In genomic region chr13:60111726-60112125, GRCh38 we compare ENCODE assay signal across 23 cellular contexts. TPM values are rescaled to one million over a fixed set of nuclear protein-coding genes. Genes with fewer than 3 reads are reported as not detected.
DNase-seq lines count a peak whose midpoint lies in the region; ATAC-seq, FAIRE-seq and TF ChIP-seq lines count a peak whose summit lies in the region.
"Had no signal": no experiment of that assay in that cellular context is flagged by ENCODE, and none has a peak within 500 bp of the region (broad histone marks: within the 10 kb centered on the region; RNA-seq: fewer than 3 reads in every experiment).

No MANE protein-coding gene starts in this region.

- H2AFZ ChIP-seq in SK-N-SH (ENCODE audit: low read depth) (no peak overlapping the region), astrocyte (ENCODE audit: low read depth, low read length) (no peak overlapping the region)

- H3K4me3 ChIP-seq in SK-N-SH (ENCODE audit: low read depth in 2 of 2, low read length in 1 of 2) (no peak overlapping the region; a peak in 1 of 4 replicates), astrocyte (ENCODE audit: insufficient read depth, low read depth, low read length) (no peak overlapping the region), fibroblast of the aortic adventitia (ENCODE audit: low read depth, low read length) (no peak overlapping the region)
- H3K4me3 ChIP-seq: BLaER1 treated with 17β-estradiol and CSF1 and Interleukin-3, amounts not matched to agents 10 nM and 100 nM; HAP-1; SJSA1 had no signal

- CTCF ChIA-PET in SK-N-SH (lab: Yijun Ruan, JAX) = no interaction called here

- ATAC-seq in SK-N-SH treated with all-trans-retinoic acid at 6 μM for 48 hours (no peak), foreskin keratinocyte (no peak), HG03432 (IDR thresholded peaks at IDR 0.05; ENCODE audit: unreplicated experiment) (no peak)
- ATAC-seq: PC-3 had no signal

- no peak overlapping the region for H3K27ac Mint-ChIP-seq in astrocyte (ENCODE audit: unreplicated experiment)
- H3K27ac Mint-ChIP-seq: CD8-positive, alpha-beta memory T cell had no signal

- H3K27ac ChIP-seq in SK-N-SH (ENCODE audit: low read depth in 2 of 2, low read length in 1 of 2) (peak overlapping the region in 1 of 2 experiments; percentile 40; a peak in 2 of 4 replicates), astrocyte (ENCODE audit: low read depth, low read length) (peak overlapping the region; percentile 69), foreskin keratinocyte (no peak overlapping the region)
- H3K27ac ChIP-seq: 22Rv1; BLaER1 treated with 17β-estradiol and CSF1 and Interleukin-3, amounts not matched to agents 10 nM and 100 nM; RWPE1; SJSA1 had no signal

- no peaks in the 10 kb centered on the region; the same call in 1 of the 2 replicates for H4K20me1 ChIP-seq in SK-N-SH (ENCODE audit: insufficient read depth)
- no peaks in the 10 kb centered on the region for H4K20me1 ChIP-seq in astrocyte (ENCODE audit: insufficient read depth, low read length)
- H4K20me1 ChIP-seq: BLaER1 treated with 17β-estradiol and CSF1 and Interleukin-3, amounts not matched to agents 10 nM and 100 nM had no signal

- H3K4me1 ChIP-seq in SK-N-SH (ENCODE audit: control insufficient read depth in 1 of 2, insufficient read depth in 2 of 2, low read depth in 1 of 2, low read length in 1 of 2) = no peaks in the 10 kb centered on the region; a peak in 1 of 4 replicates
- peaks cover 22% of the 10 kb centered on the region for H3K4me1 ChIP-seq in astrocyte (ENCODE audit: insufficient read depth, low read length)
- no peaks in the 10 kb centered on the region for H3K4me1 ChIP-seq in foreskin keratinocyte
- H3K4me1 ChIP-seq: BLaER1 treated with 17β-estradiol and CSF1 and Interleukin-3, amounts not matched to agents 10 nM and 100 nM; HAP-1; SJSA1 had no signal

- no peak for TF ChIP-seq RAD21 in SK-N-SH (IDR thresholded peaks at IDR 0.05; ENCODE audit: low read length)

- no peaks in the 10 kb centered on the region for H3K9me3 Mint-ChIP-seq in astrocyte (ENCODE audit: unreplicated experiment)

- WGBS in SK-N-SH (ENCODE audit: low lambda C conversion rate) = 89% methylated on average over 3 of the region's 3 CpGs

- peak; percentile 66 for FAIRE-seq in astrocyte (lab: Jason Lieb, UNC)
- FAIRE-seq: D721Med had no signal

- H3K36me3 Mint-ChIP-seq in astrocyte (ENCODE audit: low read depth, unreplicated experiment) = peaks cover 5% of the 10 kb centered on the region

- no peak for TF ChIP-seq CTCF in SK-N-SH (IDR thresholded peaks at IDR 0.05)
- no peak for TF ChIP-seq CTCF in astrocyte (IDR thresholded peaks at IDR 0.05; ENCODE audit: insufficient read depth, low read depth, low read length)
- TF ChIP-seq CTCF in fibroblast of the aortic adventitia (IDR thresholded peaks at IDR 0.05; ENCODE audit: insufficient read depth, low read length) = no peak
- TF ChIP-seq CTCF in foreskin keratinocyte (conservative IDR thresholded peaks at IDR 0.05) = no peak

- H3K79me2 ChIP-seq in SK-N-SH (ENCODE audit: insufficient read depth) (peaks cover 84% of the 10 kb centered on the region), astrocyte (ENCODE audit: insufficient read depth, low read length) (peaks cover 70% of the 10 kb centered on the region)

- H3K9me3 ChIP-seq in SK-N-SH = peaks cover 8% of the 10 kb centered on the region; the same call in 1 of the 2 replicates
- H3K9me3 ChIP-seq in astrocyte (ENCODE audit: insufficient read depth, low read depth, low read length) = peaks cover 3% of the 10 kb centered on the region

- H3K27me3 ChIP-seq in SK-N-SH (ENCODE audit: insufficient read depth) (no peaks in the 10 kb centered on the region), astrocyte (ENCODE audit: insufficient read depth, low read length) (no peaks in the 10 kb centered on the region), foreskin keratinocyte (no peaks in the 10 kb centered on the region)
- H3K27me3 ChIP-seq: BLaER1 treated with 17β-estradiol and CSF1 and Interleukin-3, amounts not matched to agents 10 nM and 100 nM; SJSA1 had no signal

- no peak overlapping the region for H3K9ac ChIP-seq in SK-N-SH
- peak overlapping the region; percentile 7 for H3K9ac ChIP-seq in astrocyte (ENCODE audit: low read length)
- H3K9ac ChIP-seq: BLaER1 treated with 17β-estradiol and CSF1 and Interleukin-3, amounts not matched to agents 10 nM and 100 nM had no signal

- no peak; a peak in 1 of 4 replicates for TF ChIP-seq EP300 in SK-N-SH (IDR thresholded peaks at IDR 0.05; ENCODE audit: borderline replicate concordance in 1 of 2, low read depth in 1 of 2, low read length in 1 of 2)

- H3K27me3 Mint-ChIP-seq in astrocyte (ENCODE audit: low read depth, unreplicated experiment) = no peaks in the 10 kb centered on the region

- H3K4me2 ChIP-seq in SK-N-SH (peak overlapping the region; percentile 20; the same call in 1 of the 2 replicates), astrocyte (ENCODE audit: low read length) (peak overlapping the region; percentile 34)
- H3K4me2 ChIP-seq: BLaER1 treated with 17β-estradiol and CSF1 and Interleukin-3, amounts not matched to agents 10 nM and 100 nM had no signal

- H3F3A ChIP-seq in SK-N-SH (replicated peaks; ENCODE audit: insufficient read depth) = peaks cover 22% of the 10 kb centered on the region

- peaks cover 12% of the 10 kb centered on the region for H3K4me1 Mint-ChIP-seq in astrocyte (ENCODE audit: low read depth, unreplicated experiment)
- H3K4me1 Mint-ChIP-seq: CD8-positive, alpha-beta memory T cell had no signal

- H3K36me3 ChIP-seq in SK-N-SH (replicated peaks in 1 of 2; ENCODE audit: control insufficient read depth in 1 of 2, insufficient read depth in 2 of 2, low read length in 1 of 2) = peaks cover 9 to 36% of the 10 kb centered on the region in 2 experiments
- peaks cover 11% of the 10 kb centered on the region for H3K36me3 ChIP-seq in astrocyte (ENCODE audit: insufficient read depth, low read length)

- H3K9me2 ChIP-seq in SK-N-SH = no peaks in the 10 kb centered on the region

- no peak for DNase-seq in SK-N-SH
- peak; percentile 52 for DNase-seq in astrocyte (ENCODE audit: low read depth)
- peak; percentile 48 for DNase-seq in fibroblast of the aortic adventitia (ENCODE audit: low read depth)
- no peak for DNase-seq in T-helper 1 cell
- no peak for DNase-seq in foreskin keratinocyte
- DNase-seq in SHP77 treated with DMSO at 0.1 percent for 48 hours (lab: John Stamatoyannopoulos, UW) = no peak
- DNase-seq: CD8-positive, alpha-beta memory T cell; DMS79; GF-D8; KG1; NCI-H1436 treated with DMSO at 0.1 percent for 48 hours; NCI-H2081; NCI-H510A; NCI-H82; PC-3 had no signal

- no peak overlapping the region for H3K4me3 Mint-ChIP-seq in astrocyte (ENCODE audit: unreplicated experiment)
- H3K4me3 Mint-ChIP-seq: CD8-positive, alpha-beta memory T cell had no signal

- POLR2A ChIA-PET in SK-N-SH (lab: Yijun Ruan, JAX) = no interaction called here

TF ChIP-seq in SK-N-SH, 30 proteins besides CTCF, POLR2A, EP300 and RAD21 (continues in another document):
- TF ChIP-seq GATA2 (CRISPR knock-in tag; IDR thresholded peaks at IDR 0.05) (no peak), MXI1 (IDR thresholded peaks at IDR 0.05; ENCODE audit: low read depth, low read length) (no peak), RCOR1 (IDR thresholded peaks at IDR 0.05; ENCODE audit: low read length) (no peak), JUND (IDR thresholded peaks at IDR 0.05) (0 out of 2 replicates have a peak, but pooled peaks have one; percentile 7), ZBTB33 (IDR thresholded peaks at IDR 0.05; ENCODE audit: borderline replicate concordance, low read depth) (no peak), FOXJ3 (CRISPR knock-in tag; IDR thresholded peaks at IDR 0.05) (no peak)

TF ChIP-seq in SK-N-SH treated with all-trans-retinoic acid at 6 μM for 48 hours, 23 proteins besides CTCF, POLR2A, EP300 and RAD21:
- no peak for TF ChIP-seq ZFP3 (CRISPR knock-in tag; IDR thresholded peaks at IDR 0.05)

RNA-seq across cellular contexts. Expression of gene DIAPH3, which starts 52.0 kb away (rescaled TPM):
- polyA plus RNA-seq in SK-N-SH (2012; rRNA removed) (5.4 TPM in 2 replicates), foreskin keratinocyte (11.4 and 17.6 TPM in 2 replicates)
- 7.3 and 9.8 TPM in 2 replicates for polyA plus RNA-seq in SK-N-SH (2012; cell fraction: cytosol; rRNA removed)
- polyA plus RNA-seq in SK-N-SH (2012; cell fraction: nucleus; rRNA removed) = 3.6 and 5.8 TPM in 2 replicates
- total RNA-seq in astrocyte (16.0 and 19.0 TPM in 2 replicates), fibroblast of the aortic adventitia (ENCODE audit: low replicate concordance) (4.8 and 40.9 TPM in 2 replicates), foreskin keratinocyte (20.1 and 27.2 TPM in 2 replicates)

Comparison
In these comparisons a context has a peak if more than half of its experiments do, and no peak if none do; other contexts are left out.
1. DNase-seq: peak in astrocyte (single experiment) and fibroblast of the aortic adventitia (single experiment); none in SK-N-SH (single experiment), T-helper 1 cell (0 of 5), foreskin keratinocyte (0 of 2) and SHP77 treated with DMSO at 0.1 percent for 48 hours (single experiment).